ENCODE assay signal across 7 cellular contexts in the genomic region with DNA sequence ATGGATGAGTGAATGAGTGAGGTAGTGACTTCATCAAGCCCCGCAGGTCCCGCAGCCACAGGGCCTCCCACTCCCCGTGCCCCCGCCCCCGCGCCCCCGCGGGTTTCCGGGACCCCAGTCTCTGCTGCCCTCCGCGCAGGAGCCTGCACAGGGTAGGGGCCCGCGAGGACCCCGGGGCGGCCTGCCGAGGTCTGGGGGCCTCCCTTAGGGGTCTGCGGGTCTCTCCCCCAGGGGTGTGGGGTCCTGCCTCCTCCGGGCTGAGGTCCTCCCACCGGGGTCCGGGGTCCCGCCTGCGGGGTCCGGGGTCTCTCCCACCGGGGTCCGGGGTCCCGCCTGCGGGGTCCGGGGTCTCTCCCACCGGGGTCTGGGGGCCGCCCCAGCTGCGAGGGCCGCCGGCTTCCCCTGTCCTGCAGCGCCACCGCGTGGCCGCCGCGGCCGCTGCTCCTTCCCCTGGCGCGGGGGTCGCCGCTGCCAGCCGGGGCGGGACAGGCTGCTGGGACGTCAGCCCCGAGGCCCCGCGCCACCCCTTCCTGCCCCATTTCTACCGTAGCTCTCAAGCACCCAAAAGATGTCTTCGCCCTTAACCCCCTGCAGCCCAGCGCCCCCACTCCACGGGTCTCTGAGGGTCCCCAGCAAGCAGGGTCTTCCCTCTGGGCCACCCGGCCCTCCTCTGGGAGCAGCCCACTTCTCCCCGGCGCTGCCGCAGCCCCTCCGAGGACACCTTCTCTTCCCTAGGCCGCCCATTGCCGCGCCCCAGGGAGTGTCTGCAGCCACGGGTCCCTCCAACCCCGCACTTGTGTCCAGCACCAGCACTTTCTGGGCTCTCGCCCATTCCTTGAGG. TPM values are rescaled to one million over a fixed set of nuclear protein-coding genes. Genes with fewer than 3 reads are reported as not detected.
DNase-seq lines count a peak whose midpoint lies in the region; ATAC-seq, FAIRE-seq and TF ChIP-seq lines count a peak whose summit lies in the region.

No MANE protein-coding gene starts in this region.

- no peaks in the 10 kb centered on the region for H3K27me3 ChIP-seq in Peyer's patch

- H3K27me3 Mint-ChIP-seq in MCF 10A (ENCODE audit: insufficient read depth, unreplicated experiment) (peaks cover 16% of the 10 kb centered on the region), memory B cell (peaks cover 8% of the 10 kb centered on the region)

- TF ChIP-seq POLR2A in GM12892 (IDR thresholded peaks at IDR 0.05; ENCODE audit: low read depth, low read length) (no peak), Peyer's patch (IDR thresholded peaks at IDR 0.05) (no peak)

- DNase-seq in GM12892 (ENCODE audit: insufficient read length), result peak; percentile 84
- no peak for DNase-seq in Peyer's patch
- no peak for DNase-seq in MCF 10A (ENCODE audit: unreplicated experiment)
- peak; percentile 49 to 72 for DNase-seq in memory B cell (ENCODE audit: low spot score in 2 of 2)
- DNase-seq in HuH-7.5 (ENCODE audit: low spot score), result no peak
- DNase-seq in dedifferentiated amniotic fluid mesenchymal stem cell (ENCODE audit: extremely low spot score), result no peak

- H3K4me1 ChIP-seq in Peyer's patch, result peaks cover 0 to 12% (median 5%) of the 10 kb centered on the region in 4 donors

- FAIRE-seq in GM12892 (lab: Jason Lieb, UNC), result no peak

- POLR2A ChIA-PET in MCF 10A (lab: Yijun Ruan, JAX), result interaction anchor here (0.7 kb wide), 1 partner anchor 554 kb away, joined by 3 read pairs; no protein-coding TSS in a partner anchor

- BruUV-seq in MCF 10A (replicated peaks; lab: Mats Ljungman, UMichigan), result no TSS peak

- H3K36me3 ChIP-seq in Peyer's patch, result no peaks in the 10 kb centered on the region

- TF ChIP-seq CTCF in Peyer's patch (IDR thresholded peaks at IDR 0.05) (peak; percentile 63 to 88 (median 73)), MCF 10A (IDR thresholded peaks at IDR 0.05; ENCODE audit: unreplicated experiment) (peak; percentile 95)

- CTCF ChIA-PET in MCF 10A (lab: Yijun Ruan, JAX), result interaction anchor here (0.6 to 0.7 kb wide), 4 partner anchors 24 to 385 kb away, joined by 3 to 4 read pairs (median 4); no protein-coding TSS in a partner anchor

- H3K4me3 Mint-ChIP-seq in MCF 10A (ENCODE audit: unreplicated experiment) (no peak overlapping the region), memory B cell (no peak overlapping the region)

- H3K27ac ChIP-seq in Peyer's patch, result no peak overlapping the region

- H3K27ac Mint-ChIP-seq in MCF 10A (ENCODE audit: low read depth, unreplicated experiment) (no peak overlapping the region), memory B cell (peak overlapping the region; percentile 49)

- H3K4me1 Mint-ChIP-seq in MCF 10A (ENCODE audit: insufficient read depth, unreplicated experiment), result peaks cover 11% of the 10 kb centered on the region
- peaks cover 8% of the 10 kb centered on the region for H3K4me1 Mint-ChIP-seq in memory B cell

- H3K9me3 Mint-ChIP-seq in MCF 10A (ENCODE audit: unreplicated experiment), result no peaks in the 10 kb centered on the region
- H3K9me3 Mint-ChIP-seq in memory B cell, result no peaks in the 10 kb centered on the region

- peak overlapping the region in 1 of 4 donors; percentile 32 for H3K4me3 ChIP-seq in Peyer's patch

- intact Hi-C loops in MCF 10A (cut with micrococcal nuclease), result loop anchor here (1.0 to 10.0 kb wide), 4 partner anchors 115 to 554 kb away; no protein-coding TSS in a partner anchor

- no peaks in the 10 kb centered on the region for H3K36me3 Mint-ChIP-seq in MCF 10A (ENCODE audit: insufficient read depth, unreplicated experiment)
- H3K36me3 Mint-ChIP-seq in memory B cell, result no peaks in the 10 kb centered on the region

- no peaks in the 10 kb centered on the region for H3K9me3 ChIP-seq in Peyer's patch

- ATAC-seq in memory B cell (ENCODE audit: low read depth), result peak; percentile 75
- ATAC-seq in GM21529 (IDR thresholded peaks at IDR 0.05; ENCODE audit: unreplicated experiment), result no peak

RNA-seq across cellular contexts. Expression of a gene that starts 10.4 kb away (rescaled TPM):
- polyA plus RNA-seq in GM12892 (2012; ENCODE audit: missing spikeins), result 11.9 TPM
- total RNA-seq in Peyer's patch, result 10 to 100 TPM; 29.9 to 57.8 (median 37.1) TPM
- 19.5 and 22.6 TPM in 2 replicates for total RNA-seq in MCF 10A (2022)

RNA-seq across cellular contexts. Expression of a gene that starts 53.7 kb away (rescaled TPM):
- polyA plus RNA-seq in GM12892 (2012; ENCODE audit: missing spikeins), result 1.5 TPM
- total RNA-seq in Peyer's patch, result 10 to 100 TPM; 10.2 to 61.9 (median 17.6) TPM
- 46.4 and 67.0 TPM in 2 replicates for total RNA-seq in MCF 10A (2022)

Comparison
In these comparisons a context has a peak if more than half of its experiments do, and no peak if none do; other contexts are left out.
1. DNase-seq: peak in GM12892 (single experiment) and memory B cell (2 of 2); none in Peyer's patch (0 of 3), MCF 10A (single experiment), HuH-7.5 (single experiment) and dedifferentiated amniotic fluid mesenchymal stem cell (single experiment).